Comparison of ENCODE assay signal across 1 cellular context in the genomic region with DNA sequence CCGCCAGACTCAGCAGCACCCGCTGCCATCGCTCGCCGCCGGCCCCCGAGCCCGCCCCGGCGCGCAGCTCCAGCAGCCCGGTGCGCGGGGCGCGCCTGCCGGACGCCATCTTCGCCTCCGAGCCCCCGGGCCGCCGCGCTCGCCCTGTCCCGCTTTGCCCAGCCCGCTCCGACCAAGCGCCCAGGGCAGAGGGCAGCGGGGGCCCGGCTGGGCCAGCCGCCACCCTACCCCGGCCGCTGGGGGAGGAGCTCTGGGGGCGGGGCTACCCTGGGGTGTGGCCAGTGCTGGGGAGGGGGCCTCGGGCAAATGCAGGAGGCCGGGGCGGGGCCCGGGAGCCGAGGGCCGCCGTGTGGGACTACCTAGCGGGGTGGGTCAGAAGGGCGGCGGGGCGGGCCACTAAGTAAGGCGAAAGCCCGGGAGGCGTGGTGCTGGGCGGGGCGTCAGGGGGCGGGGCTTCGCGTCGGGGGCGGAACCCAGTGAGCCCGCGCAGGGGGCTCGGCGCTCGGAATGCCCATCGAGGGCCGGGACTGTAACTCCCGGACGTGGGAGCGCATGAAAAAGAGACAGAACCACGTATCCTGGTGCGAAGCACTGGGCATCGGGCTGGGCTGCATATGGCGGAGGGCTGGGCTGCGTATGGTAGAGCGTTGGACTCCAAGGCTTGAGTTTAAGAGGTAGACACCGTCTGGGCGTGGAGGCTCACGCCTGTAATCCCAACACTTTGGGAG.
A peak's percentile ranks its signal among the peaks of the same experiment; 100 is the strongest.
TF ChIP-seq lines count a peak whose summit lies in the region.

A gene (minus strand): TSS at position 252 of the 728 bp plus-strand sequence. CDS start 143 bp downstream, at position 109.

TF ChIP-seq in HepG2, 621 proteins besides CTCF, POLR2A, EP300 and RAD21 (continued from another document):
- TF ChIP-seq RFX5 (IDR thresholded peaks at IDR 0.05; ENCODE audit: low read depth, low read length) (no peak), ZFP82 (CRISPR knock-in tag; IDR thresholded peaks at IDR 0.05; ENCODE audit: borderline replicate concordance) (no peak; the same call in 1 of the 2 replicates), ZNF33A (CRISPR knock-in tag; IDR thresholded peaks at IDR 0.05; ENCODE audit: borderline replicate concordance) (no peak), THAP11 (CRISPR knock-in tag; IDR thresholded peaks at IDR 0.05) (peak; percentile 29; the same call in 1 of the 2 replicates), PRMT3 (CRISPR knock-in tag; IDR thresholded peaks at IDR 0.05; ENCODE audit: borderline replicate concordance, low read depth) (no peak), TBX3 (IDR thresholded peaks at IDR 0.05; ENCODE audit: borderline replicate concordance) (0 out of 2 replicates have a peak, but pooled peaks have one; percentile 25), GFI1 (CRISPR knock-in tag; IDR thresholded peaks at IDR 0.05; ENCODE audit: borderline replicate concordance) (no peak), PHF5A (CRISPR knock-in tag; IDR thresholded peaks at IDR 0.05; ENCODE audit: low read depth, unreplicated experiment) (no peak), ELF3 (CRISPR knock-in tag; IDR thresholded peaks at IDR 0.05) (no peak), MYNN (CRISPR knock-in tag; IDR thresholded peaks at IDR 0.05; ENCODE audit: low read depth) (no peak), ZNF34 (CRISPR knock-in tag; IDR thresholded peaks at IDR 0.05; ENCODE audit: borderline replicate concordance) (no peak), TGIF2 (CRISPR knock-in tag; IDR thresholded peaks at IDR 0.05) (no peak), FOXP1 (IDR thresholded peaks at IDR 0.05) (no peak), FOXP1 (CRISPR knock-in tag; IDR thresholded peaks at IDR 0.05) (no peak), BHLHE40 (IDR thresholded peaks at IDR 0.05; ENCODE audit: low read length) (no peak)
- TF ChIP-seq, protein P1, sequence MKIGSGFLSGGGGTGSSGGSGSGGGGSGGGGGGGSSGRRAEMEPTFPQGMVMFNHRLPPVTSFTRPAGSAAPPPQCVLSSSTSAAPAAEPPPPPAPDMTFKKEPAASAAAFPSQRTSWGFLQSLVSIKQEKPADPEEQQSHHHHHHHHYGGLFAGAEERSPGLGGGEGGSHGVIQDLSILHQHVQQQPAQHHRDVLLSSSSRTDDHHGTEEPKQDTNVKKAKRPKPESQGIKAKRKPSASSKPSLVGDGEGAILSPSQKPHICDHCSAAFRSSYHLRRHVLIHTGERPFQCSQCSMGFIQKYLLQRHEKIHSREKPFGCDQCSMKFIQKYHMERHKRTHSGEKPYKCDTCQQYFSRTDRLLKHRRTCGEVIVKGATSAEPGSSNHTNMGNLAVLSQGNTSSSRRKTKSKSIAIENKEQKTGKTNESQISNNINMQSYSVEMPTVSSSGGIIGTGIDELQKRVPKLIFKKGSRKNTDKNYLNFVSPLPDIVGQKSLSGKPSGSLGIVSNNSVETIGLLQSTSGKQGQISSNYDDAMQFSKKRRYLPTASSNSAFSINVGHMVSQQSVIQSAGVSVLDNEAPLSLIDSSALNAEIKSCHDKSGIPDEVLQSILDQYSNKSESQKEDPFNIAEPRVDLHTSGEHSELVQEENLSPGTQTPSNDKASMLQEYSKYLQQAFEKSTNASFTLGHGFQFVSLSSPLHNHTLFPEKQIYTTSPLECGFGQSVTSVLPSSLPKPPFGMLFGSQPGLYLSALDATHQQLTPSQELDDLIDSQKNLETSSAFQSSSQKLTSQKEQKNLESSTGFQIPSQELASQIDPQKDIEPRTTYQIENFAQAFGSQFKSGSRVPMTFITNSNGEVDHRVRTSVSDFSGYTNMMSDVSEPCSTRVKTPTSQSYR (CRISPR knock-in tag; IDR thresholded peaks at IDR 0.05; ENCODE audit: borderline replicate concordance), result no peak
